In the genomic region with DNA sequence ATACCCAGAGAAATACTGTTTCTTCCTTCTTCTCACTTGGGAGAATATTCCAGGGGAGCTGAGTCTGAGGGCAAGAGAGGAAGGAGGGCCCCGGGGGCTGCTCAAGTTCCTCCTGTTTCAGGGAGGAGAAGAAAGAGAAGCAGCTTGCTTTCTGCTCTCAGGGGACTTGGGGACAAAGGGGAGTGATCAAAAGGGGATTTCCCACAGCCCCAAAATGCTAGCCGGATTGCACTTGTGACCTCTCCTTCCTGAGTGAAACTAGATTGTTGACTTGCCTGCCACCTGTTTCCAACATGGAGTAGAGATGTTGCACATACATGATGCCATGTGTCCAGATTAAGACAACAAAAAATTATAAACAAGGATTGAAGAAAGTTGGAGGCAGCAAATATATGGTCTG, we compare ENCODE assay signal across 9 cellular contexts. TPM values are rescaled to one million over a fixed set of nuclear protein-coding genes. Genes with fewer than 3 reads are reported as not detected.
DNase-seq lines count a peak whose midpoint lies in the region; ATAC-seq and TF ChIP-seq lines count a peak whose summit lies in the region.
"Had no signal": no experiment of that assay in that cellular context is flagged by ENCODE, and none has a peak within 500 bp of the region (broad histone marks: within the 10 kb centered on the region; RNA-seq: fewer than 3 reads in every experiment).

No MANE protein-coding gene starts in this region.

- ATAC-seq in GM19395 (IDR thresholded peaks at IDR 0.05; ENCODE audit: unreplicated experiment) (peak; percentile 84), HG03342 (IDR thresholded peaks at IDR 0.05; ENCODE audit: unreplicated experiment) (peak; percentile 76)
- ATAC-seq: HCT116 had no signal

- H3K36me3 ChIP-seq in GM06990 (ENCODE audit: control insufficient read depth, insufficient read depth, low read length): no peaks in the 10 kb centered on the region
- no peaks in the 10 kb centered on the region for H3K36me3 ChIP-seq in parathyroid adenoma (ENCODE audit: control insufficient read depth, insufficient read depth, low read length)
- peaks cover 6% of the 10 kb centered on the region for H3K36me3 ChIP-seq in right atrium auricular region
- H3K36me3 ChIP-seq in adrenal gland (replicated peaks in 1 of 2): no peaks in the 10 kb centered on the region

- TF ChIP-seq POLR2A in adrenal gland (IDR thresholded peaks at IDR 0.05): no peak

- peak overlapping the region; percentile 25 for H3K27ac ChIP-seq in parathyroid adenoma
- H3K27ac ChIP-seq in right atrium auricular region: no peak overlapping the region
- H3K27ac ChIP-seq in adrenal gland: no peak overlapping the region

- no peaks in the 10 kb centered on the region for H3K27me3 ChIP-seq in GM06990 (replicated peaks; ENCODE audit: control insufficient read depth, insufficient read depth, low read length)
- no peaks in the 10 kb centered on the region for H3K27me3 ChIP-seq in parathyroid adenoma (ENCODE audit: control insufficient read depth, insufficient read depth, low read length)
- no peaks in the 10 kb centered on the region for H3K27me3 ChIP-seq in right atrium auricular region
- H3K27me3 ChIP-seq in adrenal gland: no peaks in the 10 kb centered on the region

- H3K4me3 ChIP-seq in GM06990 (replicated peaks; ENCODE audit: low read depth, low read length) (peak overlapping the region; percentile 48), parathyroid adenoma (ENCODE audit: low read depth, low read length) (no peak overlapping the region), right atrium auricular region (no peak overlapping the region), adrenal gland (no peak overlapping the region)

- DNase-seq in GM06990 (ENCODE audit: extremely low read depth, insufficient read length): peak; percentile 84
- DNase-seq in activated CD8-positive, alpha-beta memory T cell treated with anti-CD3 and anti-CD28 coated beads, Interleukin-2, amount 50 U/mL, for 4 hours: peak; percentile 35
- no peak for DNase-seq in right atrium auricular region (ENCODE audit: low spot score)
- DNase-seq in adrenal gland: no peak
- DNase-seq in dermis blood vessel endothelial cell: no peak

- no peak overlapping the region for H3K4me2 ChIP-seq in parathyroid adenoma (ENCODE audit: low read length)

- intact Hi-C loops in adrenal gland (cut with DNase I): no loop called here

- WGBS in adrenal gland, 4 donors: 53 to 73% (median 63%) methylated on average over 2 of the region's 2 CpGs

- H3K4me1 ChIP-seq in parathyroid adenoma (peaks cover 42% of the 10 kb centered on the region), right atrium auricular region (peaks cover 0 to 21% of the 10 kb centered on the region in 2 donors), adrenal gland (replicated peaks in 1 of 2) (peaks cover 0 to 14% of the 10 kb centered on the region in 2 donors)

- H3K9me3 ChIP-seq in parathyroid adenoma (ENCODE audit: control insufficient read depth, low read length) (no peaks in the 10 kb centered on the region), right atrium auricular region (no peaks in the 10 kb centered on the region), adrenal gland (replicated peaks in 1 of 3) (no peaks in the 10 kb centered on the region)

- no peak overlapping the region for H3K9ac ChIP-seq in parathyroid adenoma

- TF ChIP-seq CTCF in GM06990 (IDR thresholded peaks at IDR 0.05; ENCODE audit: insufficient read depth, low read length, poor library complexity, severe bottlenecking) (no peak), parathyroid adenoma (IDR thresholded peaks at IDR 0.05) (no peak), right atrium auricular region (IDR thresholded peaks at IDR 0.05) (no peak), adrenal gland (IDR thresholded peaks at IDR 0.05) (no peak)

- H3K79me2 ChIP-seq in parathyroid adenoma: no peaks in the 10 kb centered on the region

- H2AFZ ChIP-seq in parathyroid adenoma: peak overlapping the region; percentile 43

RNA-seq across cellular contexts. Expression of a gene that starts 28.7 kb away (rescaled TPM):
- total RNA-seq in right atrium auricular region (10 to 100 TPM; 22.1 to 22.6 TPM), adrenal gland (100 to 1,000 TPM in 1 of 8 donors, 10 to 100 TPM in 7; 16.8 to 108 (median 41.3) TPM), dermis blood vessel endothelial cell (171 and 200 TPM in 2 replicates)
- polyA plus RNA-seq in adrenal gland: 10 to 100 TPM; 39.7 to 75.1 (median 47.0) TPM

Comparison
In these comparisons a context has a peak if more than half of its experiments do, and no peak if none do; other contexts are left out.
1. DNase-seq: peak in GM06990 (single experiment) and activated CD8-positive, alpha-beta memory T cell treated with anti-CD3 and anti-CD28 coated beads, Interleukin-2, amount 50 U/mL, for 4 hours (single experiment); none in right atrium auricular region (single experiment), adrenal gland (0 of 7) and dermis blood vessel endothelial cell (single experiment).